In the genomic region with DNA sequence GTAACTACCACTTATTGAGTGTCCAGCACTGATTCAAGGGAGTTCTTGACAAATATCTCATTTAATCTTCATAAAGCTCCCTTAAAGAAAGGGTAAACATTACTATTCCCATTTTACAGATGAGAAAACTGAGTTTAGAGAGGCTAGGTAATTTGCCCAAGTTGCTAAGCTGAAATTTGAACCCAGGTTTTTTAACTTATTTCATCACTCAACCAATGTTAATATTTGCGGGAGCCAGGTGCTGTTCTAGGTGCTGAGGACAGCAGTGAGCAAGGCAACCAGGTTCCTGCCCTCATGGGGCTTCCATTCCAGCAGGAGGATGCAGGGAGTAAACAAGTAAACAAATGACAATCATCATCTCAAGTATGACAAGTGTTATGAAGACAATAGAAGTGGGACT, we compare ENCODE assay signal across 2 cellular contexts.
TF ChIP-seq lines count a peak whose summit lies in the region.

No MANE protein-coding gene starts in this region.

TF ChIP-seq in Ishikawa, 13 proteins besides CTCF, POLR2A, EP300 and RAD21 (continued from another document):
- TF ChIP-seq REST (IDR thresholded peaks at IDR 0.05; ENCODE audit: low read depth): peak; percentile 51; the same call in 1 of the 2 replicates
TF ChIP-seq in Ishikawa: peak in this region for 1.

TF ChIP-seq in K562, 482 proteins besides CTCF, POLR2A, EP300 and RAD21 (continued from another document):
- no peak for TF ChIP-seq HSF4 (CRISPR knock-in tag; IDR thresholded peaks at IDR 0.05; ENCODE audit: borderline replicate concordance)
- no peak for TF ChIP-seq RBM22 (IDR thresholded peaks at IDR 0.05; ENCODE audit: low read depth, low read length, poor library complexity, severe bottlenecking)
TF ChIP-seq in K562: peak in this region for 5.
